In genomic region chr14:100568164-100568997, GRCh38 we compare ENCODE assay signal across 10 cellular contexts. TPM values are rescaled to one million over a fixed set of nuclear protein-coding genes. Genes with fewer than 3 reads are reported as not detected.
A peak's percentile ranks its signal among the peaks of the same experiment; 100 is the strongest.
DNase-seq lines count a peak whose midpoint lies in the region; ATAC-seq, FAIRE-seq and TF ChIP-seq lines count a peak whose summit lies in the region.
"Had no signal": no experiment of that assay in that cellular context is flagged by ENCODE, and none has a peak within 500 bp of the region (broad histone marks: within the 10 kb centered on the region; RNA-seq: fewer than 3 reads in every experiment).

No MANE protein-coding gene starts in this region.

- TF ChIP-seq CTCF in heart left ventricle (IDR thresholded peaks at IDR 0.05) (no peak), colonic mucosa (IDR thresholded peaks at IDR 0.05) (no peak)

- intact Hi-C loops in heart left ventricle (cut with DNase I), result no loop called here
- intact Hi-C loops in Right ventricle myocardium superior (cut with DNase I), result no loop called here
- intact Hi-C loops in colonic mucosa (cut with DNase I), result no loop called here
- intact Hi-C loops in naive thymus-derived CD4-positive, alpha-beta T cell (cut with micrococcal nuclease), result no loop called here

- CTCF ChIA-PET in naive thymus-derived CD4-positive, alpha-beta T cell (lab: Charles Lee), result no interaction called here

- peaks cover 5 to 66% (median 23%) of the 10 kb centered on the region in 5 donors for H3K27me3 Mint-ChIP-seq in naive thymus-derived CD4-positive, alpha-beta T cell

- FAIRE-seq in urothelium cell line (lab: Jason Lieb, UNC), result no peak

- peaks cover 0 to 13% (median 6%) of the 10 kb centered on the region in 7 donors for H3K4me1 Mint-ChIP-seq in naive thymus-derived CD4-positive, alpha-beta T cell

- TF ChIP-seq POLR2A in heart left ventricle (IDR thresholded peaks at IDR 0.05), result no peak

- H3K36me3 ChIP-seq in heart left ventricle, result no peaks in the 10 kb centered on the region
- H3K36me3 ChIP-seq in colonic mucosa, result no peaks in the 10 kb centered on the region
- no peaks in the 10 kb centered on the region for H3K36me3 ChIP-seq in naive thymus-derived CD4-positive, alpha-beta T cell (ENCODE audit: control insufficient read depth in 2 of 3, insufficient read depth in 3 of 3, low read length in 3 of 3)

- POLR2A ChIA-PET in naive thymus-derived CD4-positive, alpha-beta T cell (lab: Charles Lee), result no interaction called here

- peak overlapping the region in 1 of 2 donors; percentile 50 for H3K9ac ChIP-seq in colonic mucosa (ENCODE audit: low read depth in 2 of 2, low read length in 2 of 2)

- no peak overlapping the region for H3K27ac Mint-ChIP-seq in naive thymus-derived CD4-positive, alpha-beta T cell
- H3K27ac Mint-ChIP-seq: T-helper 1 cell treated with Interleukin-12 subunit alpha and Interleukin-12 subunit beta and Interleukin-4 antibody, amounts not matched to agents 30 μg/mL and 1 μg/mL, for 36 hours had no signal

- no peak for ATAC-seq in heart left ventricle
- ATAC-seq in Right ventricle myocardium superior (ENCODE audit: poor library complexity), result no peak
- no peak for ATAC-seq in naive thymus-derived CD4-positive, alpha-beta T cell
- ATAC-seq in HG03196 (IDR thresholded peaks at IDR 0.05; ENCODE audit: unreplicated experiment), result no peak

- WGBS in heart left ventricle, 4 donors, result 0 to 1% (median 1%) methylated on average over 17 to 100 of the region's 100 CpGs

- no peaks in the 10 kb centered on the region for H3K36me3 Mint-ChIP-seq in naive thymus-derived CD4-positive, alpha-beta T cell

- H3K9me3 Mint-ChIP-seq in naive thymus-derived CD4-positive, alpha-beta T cell, result peaks cover 0 to 2% (median 0%) of the 10 kb centered on the region in 11 donors
- H3K9me3 Mint-ChIP-seq: T-helper 1 cell treated with Interleukin-12 subunit alpha and Interleukin-12 subunit beta and Interleukin-4 antibody, amounts not matched to agents 30 μg/mL and 1 μg/mL, for 36 hours had no signal

- peak overlapping the region; percentile 30 to 60 (median 53) for H3K4me3 ChIP-seq in heart left ventricle
- H3K4me3 ChIP-seq in colonic mucosa, result peak overlapping the region; percentile 31
- peak overlapping the region; percentile 54 for H3K4me3 ChIP-seq in naive thymus-derived CD4-positive, alpha-beta T cell (ENCODE audit: low read length)

- peak overlapping the region in 6 of 10 donors; percentile 15 to 86 (median 52) for H3K4me3 Mint-ChIP-seq in naive thymus-derived CD4-positive, alpha-beta T cell
- H3K4me3 Mint-ChIP-seq: T-helper 1 cell treated with Interleukin-12 subunit alpha and Interleukin-12 subunit beta and Interleukin-4 antibody, amounts not matched to agents 30 μg/mL and 1 μg/mL, for 36 hours had no signal

- H3K27me3 ChIP-seq in heart left ventricle (peaks cover 15 to 78% (median 49%) of the 10 kb centered on the region in 9 donors), colonic mucosa (peaks cover 44% of the 10 kb centered on the region)
- peaks cover 0 to 6% of the 10 kb centered on the region in 2 donors for H3K27me3 ChIP-seq in naive thymus-derived CD4-positive, alpha-beta T cell (ENCODE audit: control insufficient read depth in 2 of 2, insufficient read depth in 2 of 2, low read length in 2 of 2)

- peaks cover 0 to 28% (median 9%) of the 10 kb centered on the region in 12 donors for H3K4me1 ChIP-seq in heart left ventricle
- no peaks in the 10 kb centered on the region for H3K4me1 ChIP-seq in colonic mucosa
- H3K4me1 ChIP-seq in naive thymus-derived CD4-positive, alpha-beta T cell (ENCODE audit: control insufficient read depth in 2 of 2, insufficient read depth in 2 of 2, low read length in 2 of 2), result no peaks in the 10 kb centered on the region

- H3K27ac ChIP-seq in heart left ventricle (no peak overlapping the region), colonic mucosa (no peak overlapping the region)
- no peak overlapping the region for H3K27ac ChIP-seq in naive thymus-derived CD4-positive, alpha-beta T cell (ENCODE audit: low read depth, low read length)

- DNase-seq in heart left ventricle (no peak), Right ventricle myocardium superior (no peak), colonic mucosa (no peak), urothelium cell line (ENCODE audit: low spot score) (peak; percentile 31), HuH-7 (ENCODE audit: low spot score) (no peak), NCI-H2029 (lab: John Stamatoyannopoulos, UW) (no peak)
- no peak for DNase-seq in naive thymus-derived CD4-positive, alpha-beta T cell
- DNase-seq: COR-L47 had no signal

- H3K9me3 ChIP-seq in heart left ventricle (no peaks in the 10 kb centered on the region), colonic mucosa (no peaks in the 10 kb centered on the region)
- H3K9me3 ChIP-seq in naive thymus-derived CD4-positive, alpha-beta T cell (ENCODE audit: control insufficient read depth in 2 of 3, low read length in 3 of 3), result no peaks in the 10 kb centered on the region

RNA-seq across cellular contexts. Expression of gene BEGAIN, which starts 18.8 kb away (rescaled TPM):
- total RNA-seq in heart left ventricle, result 1 to 10 TPM in 5 of 9 donors, under 1 TPM in 4; 0.14 to 2.8 (median 1.9) TPM
- polyA plus RNA-seq in heart left ventricle, result under 1 TPM; 0.24 to 0.46 TPM
- 0.46 TPM for total RNA-seq in Right ventricle myocardium superior
- under 1 TPM; 0.74 to 0.99 TPM for total RNA-seq in colonic mucosa
- 1 to 10 TPM in 4 of 5 experiments, under 1 TPM in 1; 0.73 to 2.4 (median 1.5) TPM for total RNA-seq in naive thymus-derived CD4-positive, alpha-beta T cell
- polyA plus RNA-seq in naive thymus-derived CD4-positive, alpha-beta T cell, result under 1 TPM; 0.38 to 0.64 TPM
